Comparison of ENCODE assay signal across 12 cellular contexts in genomic region chr9:35518981-35519679, GRCh38. TPM values are rescaled to one million over a fixed set of nuclear protein-coding genes. Genes with fewer than 3 reads are reported as not detected.
DNase-seq lines count a peak whose midpoint lies in the region; ATAC-seq and FAIRE-seq lines count a peak whose summit lies in the region.
"Had no signal": no experiment of that assay in that cellular context is flagged by ENCODE, and none has a peak within 500 bp of the region (broad histone marks: within the 10 kb centered on the region; RNA-seq: fewer than 3 reads in every experiment).

No MANE protein-coding gene starts in this region.

- 40 to 50% methylated on average over 5 of the region's 5 CpGs for WGBS in esophagus, 2 donors
- 39% methylated on average over 5 of the region's 5 CpGs for WGBS in urinary bladder

- ATAC-seq in naive thymus-derived CD8-positive, alpha-beta T cell, result no peak
- no peak for ATAC-seq in GM18870 (IDR thresholded peaks at IDR 0.05; ENCODE audit: unreplicated experiment)

- H3K9me3 Mint-ChIP-seq in naive thymus-derived CD8-positive, alpha-beta T cell, result no peaks in the 10 kb centered on the region
- H3K9me3 Mint-ChIP-seq: activated T-helper 1 cell treated with anti-CD3 and anti-CD28 coated beads, Interleukin-12 subunit alpha, Interleukin-12 subunit beta, Interleukin-2, Interleukin-4 antibody, amounts not matched to agents 30 ng/mL and 10 ng/mL and 1 ng/mL, durations not matched to agents 14 hours and 24 hours and 36 hours had no signal

- H3K9ac ChIP-seq in mucosa of rectum (ENCODE audit: low read depth in 1 of 2, low read length in 2 of 2), result no peak overlapping the region

- peaks cover 0 to 3% (median 0%) of the 10 kb centered on the region in 5 donors for H3K27me3 Mint-ChIP-seq in naive thymus-derived CD8-positive, alpha-beta T cell

- H3K36me3 Mint-ChIP-seq in naive thymus-derived CD8-positive, alpha-beta T cell, result no peaks in the 10 kb centered on the region

- H3K4me3 ChIP-seq in esophagus (ENCODE audit: low read depth in 1 of 2, low read length in 2 of 2), result peak overlapping the region in 1 of 2 donors; percentile 27
- H3K4me3 ChIP-seq in mucosa of rectum (ENCODE audit: low read length in 2 of 2), result no peak overlapping the region
- no peak overlapping the region for H3K4me3 ChIP-seq in urinary bladder (ENCODE audit: low read depth, low read length)

- H3K27ac ChIP-seq in esophagus (ENCODE audit: low read depth in 2 of 2, low read length in 1 of 2) (peak overlapping the region; percentile 76 to 88), mucosa of rectum (ENCODE audit: low read depth in 2 of 2, low read length in 2 of 2) (peak overlapping the region; percentile 54 to 56), urinary bladder (ENCODE audit: low read depth) (peak overlapping the region; percentile 38)
- H3K27ac ChIP-seq: HL-60 had no signal

- no peaks in the 10 kb centered on the region for H3K27me3 ChIP-seq in esophagus (ENCODE audit: control insufficient read depth in 1 of 2, insufficient read depth in 2 of 2, low read length in 2 of 2)
- no peaks in the 10 kb centered on the region for H3K27me3 ChIP-seq in mucosa of rectum (ENCODE audit: control insufficient read depth in 2 of 2, insufficient read depth in 2 of 2, low read length in 2 of 2)

- H3K4me1 ChIP-seq in esophagus (ENCODE audit: control insufficient read depth in 2 of 2, insufficient read depth in 2 of 2, low read length in 1 of 2), result peaks cover 4 to 5% of the 10 kb centered on the region in 2 donors
- peaks cover 3 to 6% of the 10 kb centered on the region in 2 donors for H3K4me1 ChIP-seq in mucosa of rectum (ENCODE audit: control insufficient read depth in 2 of 2, insufficient read depth in 2 of 2, low read length in 2 of 2)
- no peaks in the 10 kb centered on the region for H3K4me1 ChIP-seq in urinary bladder (ENCODE audit: insufficient read depth)

- no peaks in the 10 kb centered on the region for H3K9me3 ChIP-seq in esophagus (ENCODE audit: control insufficient read depth in 2 of 2, insufficient read depth in 1 of 2, low read depth in 1 of 2, low read length in 1 of 2)
- no peaks in the 10 kb centered on the region for H3K9me3 ChIP-seq in mucosa of rectum (ENCODE audit: control insufficient read depth in 2 of 2, low read length in 2 of 2)

- H3K36me3 ChIP-seq in esophagus (ENCODE audit: control insufficient read depth in 2 of 2, insufficient read depth in 2 of 2, low read length in 1 of 2) (no peaks in the 10 kb centered on the region), mucosa of rectum (ENCODE audit: control insufficient read depth in 2 of 2, insufficient read depth in 2 of 2, low read length in 2 of 2) (no peaks in the 10 kb centered on the region), urinary bladder (ENCODE audit: insufficient read depth) (no peaks in the 10 kb centered on the region)

- POLR2A ChIA-PET in naive thymus-derived CD8-positive, alpha-beta T cell (lab: Charles Lee), result no interaction called here

- no peak overlapping the region for H3K4me3 Mint-ChIP-seq in naive thymus-derived CD8-positive, alpha-beta T cell
- H3K4me3 Mint-ChIP-seq: activated T-helper 1 cell treated with anti-CD3 and anti-CD28 coated beads, Interleukin-12 subunit alpha, Interleukin-12 subunit beta, Interleukin-2, Interleukin-4 antibody, amounts not matched to agents 30 ng/mL and 10 ng/mL and 1 ng/mL, durations not matched to agents 14 hours and 24 hours and 36 hours had no signal

- peak; percentile 74 for FAIRE-seq in RCC 7860 (lab: Jason Lieb, UNC)
- FAIRE-seq: islet of Langerhans had no signal

- no peaks in the 10 kb centered on the region for H3K4me1 Mint-ChIP-seq in naive thymus-derived CD8-positive, alpha-beta T cell

- no peak overlapping the region for H3K27ac Mint-ChIP-seq in naive thymus-derived CD8-positive, alpha-beta T cell
- H3K27ac Mint-ChIP-seq: activated T-helper 1 cell treated with anti-CD3 and anti-CD28 coated beads, Interleukin-12 subunit alpha, Interleukin-12 subunit beta, Interleukin-2, Interleukin-4 antibody, amounts not matched to agents 30 ng/mL and 10 ng/mL and 1 ng/mL, durations not matched to agents 14 hours and 24 hours and 36 hours had no signal

- DNase-seq in RCC 7860 (ENCODE audit: low spot score) (peak; percentile 79), NCI-H2196 (lab: John Stamatoyannopoulos, UW; ENCODE audit: unreplicated experiment) (no peak)
- DNase-seq in naive thymus-derived CD8-positive, alpha-beta T cell, result no peak
- DNase-seq in activated CD4-positive, alpha-beta T cell treated with anti-CD3 and anti-CD28 coated beads, Interleukin-2, amount 50 U/mL, for 1 hour, result no peak
- DNase-seq: stimulated activated CD8-positive, alpha-beta memory T cell treated with anti-CD3 and anti-CD28 coated beads, Interleukin-4, amount 100 ng/mL, for 48 hours had no signal

RNA-seq across cellular contexts. Expression of gene RUSC2, which starts 29.2 kb away (rescaled TPM):
- 10 to 100 TPM in 1 of 2 donors, 1 to 10 TPM in 1; 7.3 to 27.2 TPM for polyA plus RNA-seq in esophagus
- total RNA-seq in urinary bladder, result 17.2 TPM
- polyA plus RNA-seq in urinary bladder, result 42.5 TPM
- total RNA-seq in naive thymus-derived CD8-positive, alpha-beta T cell, result 1 to 10 TPM in 1 of 2 experiments, under 1 TPM in 1; 0.86 to 1.5 TPM
- under 1 TPM in 1 of 3 donors, not detected in 2; 0.05 TPM for polyA plus RNA-seq in naive thymus-derived CD8-positive, alpha-beta T cell

Comparison
In these comparisons a context has a peak if more than half of its experiments do, and no peak if none do; other contexts are left out.
1. RNA of gene RUSC2, which starts 29.2 kb away (polyA plus RNA-seq): 42.5 TPM in urinary bladder (single experiment) and 7.3 to 27.2 TPM in esophagus; 0.05 TPM in naive thymus-derived CD8-positive, alpha-beta T cell; every median in the first group is over 4 times any median in the second.
2. Peak in every context shown above with its lines, with median percentiles within 50 percentile points of each other: H3K27ac ChIP-seq.